In the genomic region with DNA sequence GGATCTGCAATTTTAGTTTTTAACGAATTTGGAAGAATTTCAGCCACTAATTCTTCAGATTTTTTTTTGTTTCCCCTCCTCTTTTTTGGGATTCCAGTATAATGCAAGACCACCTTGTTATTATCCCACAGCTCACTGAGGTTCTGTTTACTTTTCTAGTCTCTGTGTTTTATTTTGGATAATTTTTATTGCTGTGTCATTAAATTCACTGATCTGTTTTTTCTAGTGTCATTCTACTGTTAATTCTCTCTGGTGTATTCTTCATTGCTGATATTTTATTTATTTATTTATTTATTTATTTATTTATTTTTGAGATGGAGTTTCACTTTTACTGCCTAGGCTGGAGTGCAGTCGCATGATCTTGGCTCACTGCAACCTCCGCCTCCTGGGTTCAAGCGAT, we compare ENCODE assay signal across 34 cellular contexts.
"Had no signal": no experiment of that assay in that cellular context is flagged by ENCODE, and none has a peak within 500 bp of the region (broad histone marks: within the 10 kb centered on the region; RNA-seq: fewer than 3 reads in every experiment).

No MANE protein-coding gene starts in this region.

- H3K4me3 ChIP-seq: MG63 had no signal

- H3K27me3 ChIP-seq: MG63 had no signal

- DNase-seq: Kasumi-1, MG63, MM.1S, MV-4-11, NCI-H1048, NCI-H1092, NCI-H1092 treated with DMSO at 0.1 percent for 48 hours, NCI-H1105, NCI-H1105 treated with DMSO at 0.1 percent for 48 hours, NCI-H1417, NCI-H1417 treated with DMSO at 0.1 percent for 48 hours, NCI-H1436, NCI-H1436 treated with DMSO at 0.1 percent for 48 hours, NCI-H1694, NCI-H1694 treated with DMSO at 0.1 percent for 48 hours, NCI-H187, NCI-H187 treated with DMSO at 0.1 percent for 48 hours, NCI-H1930, NCI-H2029, NCI-H2029 treated with DMSO at 0.1 percent for 48 hours, NCI-H2081, NCI-H2081 treated with DMSO at 0.1 percent for 48 hours, NCI-H2107, NCI-H2171, NCI-H2171 treated with DMSO at 0.1 percent for 48 hours, NCI-H2227 treated with DMSO at 0.1 percent for 48 hours, NCI-H226, NCI-H345, NCI-H446, NCI-H446 treated with DMSO at 0.1 percent for 48 hours, NCI-H510A, NCI-H510A treated with DMSO at 0.1 percent for 48 hours, NCI-H524, NCI-H524 treated with DMSO at 0.1 percent for 48 hours had no signal

- H3K9me3 ChIP-seq: MG63 had no signal
